In genomic region chr20:53736122-53736756, GRCh38 we compare ENCODE assay signal across 8 cellular contexts.
DNase-seq lines count a peak whose midpoint lies in the region; ATAC-seq, FAIRE-seq and TF ChIP-seq lines count a peak whose summit lies in the region.

No MANE protein-coding gene starts in this region.

- no peak for TF ChIP-seq CTCF in kidney (IDR thresholded peaks at IDR 0.05; ENCODE audit: borderline replicate concordance, extremely low read depth, insufficient read depth)

- H3K9me3 ChIP-seq in neuron (ENCODE audit: low read length), result no peaks in the 10 kb centered on the region
- no peaks in the 10 kb centered on the region for H3K9me3 ChIP-seq in kidney (ENCODE audit: control insufficient read depth in 1 of 2, low read length in 2 of 2)

- no peaks in the 10 kb centered on the region for H3K36me3 Mint-ChIP-seq in central memory CD8-positive, alpha-beta T cell (ENCODE audit: insufficient read depth)

- no peaks in the 10 kb centered on the region for H3K9me3 Mint-ChIP-seq in central memory CD8-positive, alpha-beta T cell

- H3K27ac ChIP-seq in kidney (ENCODE audit: low read depth in 2 of 2, low read length in 2 of 2), result no peak overlapping the region

- peak; percentile 30 for DNase-seq in ELR (ENCODE audit: low read depth)
- peak; percentile 86 for DNase-seq in NCI-H2171 treated with DMSO at 0.1 percent for 48 hours (lab: John Stamatoyannopoulos, UW)
- DNase-seq in central memory CD8-positive, alpha-beta T cell (ENCODE audit: low spot score in 2 of 2), result no peak
- no peak for DNase-seq in kidney
- no peak for DNase-seq in frontal cortex (ENCODE audit: low spot score in 2 of 2)

- peaks cover 30% of the 10 kb centered on the region for H3K4me1 Mint-ChIP-seq in central memory CD8-positive, alpha-beta T cell

- H3K27me3 ChIP-seq in neuron (ENCODE audit: insufficient read depth, low read length), result no peaks in the 10 kb centered on the region

- ATAC-seq in central memory CD8-positive, alpha-beta T cell (replicated peaks; ENCODE audit: extremely low read depth, poor library complexity, severe bottlenecking), result no peak
- ATAC-seq in GM18907 (IDR thresholded peaks at IDR 0.05; ENCODE audit: unreplicated experiment), result no peak
- no peak for ATAC-seq in GM21825 (IDR thresholded peaks at IDR 0.05; ENCODE audit: unreplicated experiment)

- H3K9ac ChIP-seq in kidney (ENCODE audit: low read length in 2 of 2), result no peak overlapping the region

- H3K36me3 ChIP-seq in neuron (ENCODE audit: insufficient read depth, low read length), result no peaks in the 10 kb centered on the region
- H3K36me3 ChIP-seq in kidney (ENCODE audit: control insufficient read depth in 1 of 2, insufficient read depth in 2 of 2, low read length in 2 of 2), result no peaks in the 10 kb centered on the region

- intact Hi-C loops in kidney (cut with DNase I), result no loop called here

- peak overlapping the region; percentile 29 for H2AFZ ChIP-seq in neuron (ENCODE audit: low read depth, low read length)

- no peaks in the 10 kb centered on the region for H3K27me3 Mint-ChIP-seq in central memory CD8-positive, alpha-beta T cell

- FAIRE-seq in kidney (lab: Jason Lieb, UNC) (no peak), frontal cortex (lab: Jason Lieb, UNC) (no peak)

- H3K4me3 ChIP-seq in neuron (ENCODE audit: low read length) (peak overlapping the region; percentile 50), kidney (ENCODE audit: low read length in 2 of 2) (no peak overlapping the region)

- peak overlapping the region; percentile 33 for H3K4me3 Mint-ChIP-seq in central memory CD8-positive, alpha-beta T cell

- H3K27ac Mint-ChIP-seq in central memory CD8-positive, alpha-beta T cell (ENCODE audit: low read depth), result peak overlapping the region; percentile 19

- H3K4me1 ChIP-seq in neuron (ENCODE audit: insufficient read depth, low read length) (peaks cover 60% of the 10 kb centered on the region), kidney (ENCODE audit: control insufficient read depth in 1 of 2, insufficient read depth in 1 of 2, low read depth in 1 of 2, low read length in 2 of 2) (peaks cover 8 to 34% of the 10 kb centered on the region in 2 donors)

Comparison
In these comparisons a context has a peak if more than half of its experiments do, and no peak if none do; other contexts are left out.
1. DNase-seq: peak in ELR (single experiment) and NCI-H2171 treated with DMSO at 0.1 percent for 48 hours (single experiment); none in central memory CD8-positive, alpha-beta T cell (0 of 2), kidney (single experiment) and frontal cortex (0 of 2).